Comparison of ENCODE assay signal across 26 cellular contexts in the genomic region with DNA sequence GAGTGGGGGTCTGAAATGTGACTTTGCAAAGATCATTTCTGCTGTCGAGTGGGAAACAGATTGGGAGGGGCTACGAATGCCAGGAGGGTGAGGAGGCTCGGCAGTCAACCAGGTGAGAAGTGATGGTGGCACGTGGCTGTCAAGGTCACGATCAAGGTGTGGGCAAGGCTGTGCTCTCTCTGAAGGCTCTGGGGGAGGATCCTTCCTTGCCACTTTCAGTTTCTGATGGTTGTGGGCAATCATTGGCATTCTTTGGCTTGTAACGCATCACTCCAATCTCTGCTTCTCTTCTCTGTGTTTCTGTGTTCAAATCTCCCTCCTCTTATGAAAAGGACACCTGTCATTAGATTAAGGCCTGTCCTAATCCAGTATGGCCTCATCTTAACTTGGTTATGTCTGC.
"Had no signal": no experiment of that assay in that cellular context is flagged by ENCODE, and none has a peak within 500 bp of the region (broad histone marks: within the 10 kb centered on the region; RNA-seq: fewer than 3 reads in every experiment).

No MANE protein-coding gene starts in this region.

- ATAC-seq: esophagus mucosa; gastrocnemius medialis; left lobe of liver; naive thymus-derived CD4-positive, alpha-beta T cell; right lobe of liver; stimulated activated effector memory CD8-positive, alpha-beta T cell treated with anti-CD3 and anti-CD28 coated beads, Interleukin-12 subunit alpha, Interleukin-12 subunit beta, amount 100 ng/mL, for 72 hours had no signal

- H3K27ac ChIP-seq: epithelial cell of prostate, gastrocnemius medialis, neural progenitor cell, parathyroid adenoma, right lobe of liver, stomach, thyroid gland, vagina had no signal

- H3K36me3 ChIP-seq: gastrocnemius medialis, neural progenitor cell, right lobe of liver, stomach, thyroid gland, vagina had no signal

- H3K27me3 Mint-ChIP-seq: naive thymus-derived CD4-positive, alpha-beta T cell had no signal

- H3K36me3 Mint-ChIP-seq: stimulated activated effector memory CD8-positive, alpha-beta T cell treated with anti-CD3 and anti-CD28 coated beads, Interleukin-12 subunit alpha, Interleukin-12 subunit beta, amount 100 ng/mL, for 72 hours had no signal

- H3K4me1 Mint-ChIP-seq: endodermal cell had no signal

- H3K4me3 ChIP-seq: gastrocnemius medialis, lung, neural progenitor cell, right lobe of liver, stomach, thyroid gland, vagina had no signal

- H3K4me3 Mint-ChIP-seq: dendritic cell treated with granulocyte-macrophage colony-stimulating factor and Interleukin-4, amounts not matched to agents 40 ng/mL and 50 ng/mL, for 4 days; endodermal cell; memory B cell; mesothelial cell of epicardium; naive thymus-derived CD4-positive, alpha-beta T cell; nephron; neural progenitor cell; stimulated activated effector memory CD8-positive, alpha-beta T cell treated with anti-CD3 and anti-CD28 coated beads, Interleukin-12 subunit alpha, Interleukin-12 subunit beta, amount 100 ng/mL, for 72 hours had no signal

- H3K27ac Mint-ChIP-seq: dendritic cell treated with granulocyte-macrophage colony-stimulating factor and Interleukin-4, amounts not matched to agents 40 ng/mL and 50 ng/mL, for 4 days; endodermal cell; memory B cell; mesothelial cell of epicardium; nephron; neural progenitor cell; progenitor cell of endocrine pancreas; stimulated activated effector memory CD8-positive, alpha-beta T cell treated with anti-CD3 and anti-CD28 coated beads, Interleukin-12 subunit alpha, Interleukin-12 subunit beta, amount 100 ng/mL, for 72 hours had no signal

- DNase-seq: effector CD8-positive, alpha-beta T cell; endodermal cell; foreskin fibroblast; gastrocnemius medialis; head of caudate nucleus; naive thymus-derived CD4-positive, alpha-beta T cell; right lobe of liver; stimulated activated CD4-positive, alpha-beta T cell treated with anti-CD3 and anti-CD28 coated beads, Interleukin-2, amount 100 ng/mL, for 24 hours; stimulated activated CD4-positive, alpha-beta T cell treated with anti-CD3 and anti-CD28 coated beads, Interleukin-4, amount 100 ng/mL, for 24 hours; stimulated activated naive CD4-positive, alpha-beta T cell treated with Interleukin-2 at 50 U/mL for 16 hours; stomach; thyroid gland; trophoblast cell had no signal

- H3K9me3 ChIP-seq: thyroid gland had no signal

- H3K4me1 ChIP-seq: neural progenitor cell, parathyroid adenoma had no signal

- H3K27me3 ChIP-seq: gastrocnemius medialis, right lobe of liver, thyroid gland, vagina had no signal
